In genomic region chr7:134188311-134188710, GRCh38 we compare ENCODE assay signal across 20 cellular contexts.
"Had no signal": no experiment of that assay in that cellular context is flagged by ENCODE, and none has a peak within 500 bp of the region (broad histone marks: within the 10 kb centered on the region; RNA-seq: fewer than 3 reads in every experiment).

No MANE protein-coding gene starts in this region.

- H3K9me3 ChIP-seq: esophagus squamous epithelium, prostate gland, right lobe of liver, suprapubic skin, thyroid gland, upper lobe of left lung, uterus had no signal

- H3K4me1 Mint-ChIP-seq: immature natural killer cell; naive thymus-derived CD4-positive, alpha-beta T cell; nephron progenitor cell; stimulated activated effector memory CD8-positive, alpha-beta T cell treated with anti-CD3 and anti-CD28 coated beads, Interleukin-12 subunit alpha, Interleukin-12 subunit beta, amount 100 ng/mL, for 72 hours had no signal

- H3K9ac ChIP-seq: parathyroid adenoma had no signal

- H3K27ac ChIP-seq: epithelial cell of prostate, esophagus squamous epithelium, parathyroid adenoma, prostate gland, right lobe of liver, suprapubic skin, thyroid gland, upper lobe of left lung, uterus had no signal

- H3K36me3 Mint-ChIP-seq: naive thymus-derived CD4-positive, alpha-beta T cell; stimulated activated effector memory CD8-positive, alpha-beta T cell treated with anti-CD3 and anti-CD28 coated beads, Interleukin-12 subunit alpha, Interleukin-12 subunit beta, amount 100 ng/mL, for 72 hours had no signal

- DNase-seq: effector memory CD4-positive, alpha-beta T cell; esophagus squamous epithelium; foreskin fibroblast; immature natural killer cell; naive thymus-derived CD4-positive, alpha-beta T cell; nephron progenitor cell; retina; right lobe of liver; stimulated activated CD4-positive, alpha-beta T cell treated with anti-CD3 and anti-CD28 coated beads, Interleukin-4, amount 100 ng/mL, for 1 hour; stimulated activated CD8-positive, alpha-beta memory T cell treated with anti-CD3 and anti-CD28 coated beads, Interleukin-4, amount 100 ng/mL, for 48 hours; stimulated activated naive CD8-positive, alpha-beta T cell treated with anti-CD3 and anti-CD28 coated beads, Interleukin-15, Interleukin-2, amounts not matched to agents 100 U/mL and 50 U/mL, for 24 hours; thyroid gland; upper lobe of left lung; uterus had no signal

- H3K36me3 ChIP-seq: esophagus squamous epithelium, prostate gland, right lobe of liver, suprapubic skin, thyroid gland, upper lobe of left lung, uterus had no signal

- H3K9me3 Mint-ChIP-seq: immature natural killer cell; naive thymus-derived CD4-positive, alpha-beta T cell; nephron progenitor cell; stimulated activated effector memory CD8-positive, alpha-beta T cell treated with anti-CD3 and anti-CD28 coated beads, Interleukin-12 subunit alpha, Interleukin-12 subunit beta, amount 100 ng/mL, for 72 hours had no signal

- H3K27ac Mint-ChIP-seq: immature natural killer cell; naive thymus-derived CD4-positive, alpha-beta T cell; nephron progenitor cell; stimulated activated effector memory CD8-positive, alpha-beta T cell treated with anti-CD3 and anti-CD28 coated beads, Interleukin-12 subunit alpha, Interleukin-12 subunit beta, amount 100 ng/mL, for 72 hours had no signal

- H3K27me3 ChIP-seq: esophagus squamous epithelium, right lobe of liver, suprapubic skin, thyroid gland, upper lobe of left lung, uterus had no signal

- ATAC-seq: naive thymus-derived CD4-positive, alpha-beta T cell; right lobe of liver; stimulated activated effector memory CD8-positive, alpha-beta T cell treated with anti-CD3 and anti-CD28 coated beads, Interleukin-12 subunit alpha, Interleukin-12 subunit beta, amount 100 ng/mL, for 72 hours; stimulated activated naive CD8-positive, alpha-beta T cell treated with anti-CD3 and anti-CD28 coated beads, Interleukin-15, Interleukin-2, amounts not matched to agents 100 U/mL and 50 U/mL, for 24 hours had no signal

- H3K79me2 ChIP-seq: parathyroid adenoma had no signal

- H3K4me1 ChIP-seq: parathyroid adenoma, prostate gland, right lobe of liver, thyroid gland, upper lobe of left lung, uterus had no signal

- H3K4me3 Mint-ChIP-seq: immature natural killer cell; naive thymus-derived CD4-positive, alpha-beta T cell; nephron progenitor cell; stimulated activated effector memory CD8-positive, alpha-beta T cell treated with anti-CD3 and anti-CD28 coated beads, Interleukin-12 subunit alpha, Interleukin-12 subunit beta, amount 100 ng/mL, for 72 hours had no signal

- H3K4me3 ChIP-seq: esophagus squamous epithelium, prostate gland, right lobe of liver, suprapubic skin, thyroid gland, upper lobe of left lung, uterus had no signal

- FAIRE-seq: endometrium had no signal

- H2AFZ ChIP-seq: parathyroid adenoma had no signal
